Comparison of ENCODE assay signal across 14 cellular contexts in genomic region chr6:135321012-135321621, GRCh38.
"Had no signal": no experiment of that assay in that cellular context is flagged by ENCODE, and none has a peak within 500 bp of the region (broad histone marks: within the 10 kb centered on the region; RNA-seq: fewer than 3 reads in every experiment).

No MANE protein-coding gene starts in this region.

- H3K9me3 ChIP-seq: heart left ventricle, spleen, suprapubic skin had no signal

- ATAC-seq: activated CD8-positive, alpha-beta T cell treated with anti-CD3 and anti-CD28 coated beads for 36 hours; activated naive CD8-positive, alpha-beta T cell treated with anti-CD3 and anti-CD28 coated beads, Interleukin-2, amount 50 U/mL, for 24 hours; activated T-cell treated with anti-CD3 and anti-CD28 coated beads, Interleukin-2, amount 50 U/mL, for 72 hours; heart left ventricle; left ventricle myocardium superior; sciatic nerve; stimulated activated naive CD8-positive, alpha-beta T cell treated with anti-CD3 and anti-CD28 coated beads, Interleukin-15, Interleukin-2, amounts not matched to agents 100 U/mL and 50 U/mL, for 24 hours had no signal

- H3K4me3 ChIP-seq: heart left ventricle, spleen, suprapubic skin had no signal

- H3K4me1 ChIP-seq: heart left ventricle, suprapubic skin had no signal

- H3K27ac Mint-ChIP-seq: activated CD8-positive, alpha-beta T cell treated with anti-CD3 and anti-CD28 coated beads for 36 hours; activated naive CD8-positive, alpha-beta T cell treated with anti-CD3 and anti-CD28 coated beads, Interleukin-2, amount 50 U/mL, for 24 hours; activated T-cell treated with anti-CD3 and anti-CD28 coated beads, Interleukin-2, amount 50 U/mL, for 72 hours had no signal

- H3K9me3 Mint-ChIP-seq: activated CD8-positive, alpha-beta T cell treated with anti-CD3 and anti-CD28 coated beads for 36 hours; activated naive CD8-positive, alpha-beta T cell treated with anti-CD3 and anti-CD28 coated beads, Interleukin-2, amount 50 U/mL, for 24 hours; activated T-cell treated with anti-CD3 and anti-CD28 coated beads, Interleukin-2, amount 50 U/mL, for 72 hours; neural crest cell had no signal

- H3K4me1 Mint-ChIP-seq: neural crest cell had no signal

- H3K27ac ChIP-seq: heart left ventricle, suprapubic skin, VCaP had no signal

- H3K27me3 ChIP-seq: heart left ventricle, spleen, suprapubic skin had no signal

- DNase-seq: activated CD4-positive, alpha-beta T cell treated with anti-CD3 and anti-CD28 coated beads for 4 hours; activated CD8-positive, alpha-beta memory T cell treated with anti-CD3 and anti-CD28 coated beads, Interleukin-2, amount 50 U/mL, for 4 hours; activated CD8-positive, alpha-beta T cell treated with anti-CD3 and anti-CD28 coated beads for 36 hours; activated naive CD8-positive, alpha-beta T cell treated with anti-CD3 and anti-CD28 coated beads, Interleukin-2, amount 50 U/mL, for 24 hours; activated T-cell treated with anti-CD3 and anti-CD28 coated beads, Interleukin-2, amount 50 U/mL, for 72 hours; heart left ventricle; left ventricle myocardium superior; spleen; stimulated activated CD4-positive, alpha-beta T cell treated with anti-CD3 and anti-CD28 coated beads, Interleukin-2, amount 100 ng/mL, for 24 hours; stimulated activated naive CD8-positive, alpha-beta T cell treated with anti-CD3 and anti-CD28 coated beads, Interleukin-15, Interleukin-2, amounts not matched to agents 100 U/mL and 50 U/mL, for 24 hours had no signal

- H3K4me3 Mint-ChIP-seq: activated CD8-positive, alpha-beta T cell treated with anti-CD3 and anti-CD28 coated beads for 36 hours; activated naive CD8-positive, alpha-beta T cell treated with anti-CD3 and anti-CD28 coated beads, Interleukin-2, amount 50 U/mL, for 24 hours; activated T-cell treated with anti-CD3 and anti-CD28 coated beads, Interleukin-2, amount 50 U/mL, for 72 hours; neural crest cell had no signal

- H3K27me3 Mint-ChIP-seq: activated CD8-positive, alpha-beta T cell treated with anti-CD3 and anti-CD28 coated beads for 36 hours; activated naive CD8-positive, alpha-beta T cell treated with anti-CD3 and anti-CD28 coated beads, Interleukin-2, amount 50 U/mL, for 24 hours had no signal
